ENCODE assay signal across 1 cellular context in genomic region chr6:53297004-53297403, GRCh38.
TF ChIP-seq lines count a peak whose summit lies in the region.

No MANE protein-coding gene starts in this region.

TF ChIP-seq in SK-N-SH, 30 proteins besides CTCF, POLR2A, EP300 and RAD21:
- TF ChIP-seq REST (IDR thresholded peaks at IDR 0.05; ENCODE audit: low read depth, low read length) (no peak), NFIC (IDR thresholded peaks at IDR 0.05; ENCODE audit: borderline replicate concordance) (no peak), SIN3A (IDR thresholded peaks at IDR 0.05; ENCODE audit: borderline replicate concordance, low read depth, low read length) (no peak), SMC3 (IDR thresholded peaks at IDR 0.05; ENCODE audit: low read depth, low read length) (no peak), MXI1 (IDR thresholded peaks at IDR 0.05; ENCODE audit: low read depth, low read length) (no peak), RFX5 (IDR thresholded peaks at IDR 0.05; ENCODE audit: low read length) (no peak), FOXM1 (IDR thresholded peaks at IDR 0.05; ENCODE audit: low read depth) (no peak), TEAD4 (IDR thresholded peaks at IDR 0.05; ENCODE audit: borderline replicate concordance, insufficient read depth) (no peak), RXRA (IDR thresholded peaks at IDR 0.05; ENCODE audit: borderline replicate concordance, low read depth) (no peak)
- TF ChIP-seq, protein P1, sequence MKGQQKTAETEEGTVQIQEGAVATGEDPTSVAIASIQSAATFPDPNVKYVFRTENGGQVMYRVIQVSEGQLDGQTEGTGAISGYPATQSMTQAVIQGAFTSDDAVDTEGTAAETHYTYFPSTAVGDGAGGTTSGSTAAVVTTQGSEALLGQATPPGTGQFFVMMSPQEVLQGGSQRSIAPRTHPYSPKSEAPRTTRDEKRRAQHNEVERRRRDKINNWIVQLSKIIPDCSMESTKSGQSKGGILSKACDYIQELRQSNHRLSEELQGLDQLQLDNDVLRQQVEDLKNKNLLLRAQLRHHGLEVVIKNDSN (IDR thresholded peaks at IDR 0.05; ENCODE audit: borderline replicate concordance, low read depth) = no peak
- TF ChIP-seq, protein P2, sequence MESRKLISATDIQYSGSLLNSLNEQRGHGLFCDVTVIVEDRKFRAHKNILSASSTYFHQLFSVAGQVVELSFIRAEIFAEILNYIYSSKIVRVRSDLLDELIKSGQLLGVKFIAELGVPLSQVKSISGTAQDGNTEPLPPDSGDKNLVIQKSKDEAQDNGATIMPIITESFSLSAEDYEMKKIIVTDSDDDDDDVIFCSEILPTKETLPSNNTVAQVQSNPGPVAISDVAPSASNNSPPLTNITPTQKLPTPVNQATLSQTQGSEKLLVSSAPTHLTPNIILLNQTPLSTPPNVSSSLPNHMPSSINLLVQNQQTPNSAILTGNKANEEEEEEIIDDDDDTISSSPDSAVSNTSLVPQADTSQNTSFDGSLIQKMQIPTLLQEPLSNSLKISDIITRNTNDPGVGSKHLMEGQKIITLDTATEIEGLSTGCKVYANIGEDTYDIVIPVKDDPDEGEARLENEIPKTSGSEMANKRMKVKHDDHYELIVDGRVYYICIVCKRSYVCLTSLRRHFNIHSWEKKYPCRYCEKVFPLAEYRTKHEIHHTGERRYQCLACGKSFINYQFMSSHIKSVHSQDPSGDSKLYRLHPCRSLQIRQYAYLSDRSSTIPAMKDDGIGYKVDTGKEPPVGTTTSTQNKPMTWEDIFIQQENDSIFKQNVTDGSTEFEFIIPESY (IDR thresholded peaks at IDR 0.05; ENCODE audit: borderline replicate concordance, low read depth) = no peak
- TF ChIP-seq, protein P3, sequence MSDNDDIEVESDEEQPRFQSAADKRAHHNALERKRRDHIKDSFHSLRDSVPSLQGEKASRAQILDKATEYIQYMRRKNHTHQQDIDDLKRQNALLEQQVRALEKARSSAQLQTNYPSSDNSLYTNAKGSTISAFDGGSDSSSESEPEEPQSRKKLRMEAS (IDR thresholded peaks at IDR 0.05; ENCODE audit: low read depth) = no peak
- TF ChIP-seq, protein P4, sequence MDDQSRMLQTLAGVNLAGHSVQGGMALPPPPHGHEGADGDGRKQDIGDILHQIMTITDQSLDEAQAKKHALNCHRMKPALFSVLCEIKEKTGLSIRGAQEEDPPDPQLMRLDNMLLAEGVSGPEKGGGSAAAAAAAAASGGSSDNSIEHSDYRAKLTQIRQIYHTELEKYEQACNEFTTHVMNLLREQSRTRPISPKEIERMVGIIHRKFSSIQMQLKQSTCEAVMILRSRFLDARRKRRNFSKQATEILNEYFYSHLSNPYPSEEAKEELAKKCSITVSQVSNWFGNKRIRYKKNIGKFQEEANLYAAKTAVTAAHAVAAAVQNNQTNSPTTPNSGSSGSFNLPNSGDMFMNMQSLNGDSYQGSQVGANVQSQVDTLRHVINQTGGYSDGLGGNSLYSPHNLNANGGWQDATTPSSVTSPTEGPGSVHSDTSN (IDR thresholded peaks at IDR 0.05) = no peak
TF ChIP-seq in SK-N-SH: peak in this region for 0.
